In the genomic region with DNA sequence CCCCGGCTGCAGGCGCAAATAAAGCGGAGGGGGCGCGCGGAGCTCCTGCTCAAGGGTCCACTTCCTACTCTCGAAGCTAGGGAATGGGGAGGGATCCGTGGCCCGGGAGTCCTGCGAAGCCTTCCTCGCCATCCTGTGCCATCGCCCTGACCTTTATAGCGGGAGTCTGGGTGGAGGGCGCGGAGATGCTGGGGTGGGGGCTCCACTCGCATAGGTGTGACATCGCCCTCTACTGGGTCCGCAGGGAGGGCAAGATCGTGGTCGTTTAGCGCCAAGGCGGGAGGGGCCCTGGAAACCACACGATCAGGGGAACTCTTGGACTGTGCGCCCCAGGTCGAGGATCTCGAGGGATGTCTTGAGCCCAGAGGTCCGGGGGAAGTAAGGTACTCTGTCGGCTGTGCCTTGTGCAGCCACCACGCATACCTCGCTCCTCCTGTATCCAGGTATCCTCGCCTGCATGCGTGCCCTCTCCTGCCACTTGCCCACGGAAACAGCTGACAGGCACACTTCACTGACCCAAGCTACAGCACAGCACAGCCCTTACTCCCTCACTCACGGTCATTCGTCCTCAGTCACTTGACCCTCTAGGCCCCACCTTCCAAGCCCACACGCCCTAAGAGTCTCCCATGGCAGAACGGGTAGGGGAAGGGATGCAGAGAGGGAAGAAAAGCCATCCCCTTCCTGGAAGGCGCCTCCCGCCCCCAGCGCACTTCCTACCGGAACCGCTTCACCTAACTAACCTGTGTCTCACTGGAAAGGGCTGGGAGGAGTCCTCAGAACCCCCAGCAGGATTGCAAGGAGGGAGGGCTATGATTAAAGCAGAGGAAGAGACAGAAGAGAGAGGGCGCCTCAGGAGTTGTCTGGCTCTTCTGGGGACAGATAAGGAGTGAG, we compare ENCODE assay signal across 8 cellular contexts. TPM values are rescaled to one million over a fixed set of nuclear protein-coding genes. Genes with fewer than 3 reads are reported as not detected.
DNase-seq lines count a peak whose midpoint lies in the region; ATAC-seq, FAIRE-seq and TF ChIP-seq lines count a peak whose summit lies in the region.

No MANE protein-coding gene starts in this region.

- no peak overlapping the region for H3K4me3 ChIP-seq in foreskin fibroblast (ENCODE audit: low read depth in 1 of 2, low read length in 2 of 2)
- peak overlapping the region in 2 of 4 donors; percentile 26 to 41 for H3K4me3 ChIP-seq in pancreas

- TF ChIP-seq CTCF in foreskin fibroblast (IDR thresholded peaks at IDR 0.05; ENCODE audit: low read depth, low read length): peak; percentile 8
- no peak for TF ChIP-seq CTCF in pancreas (IDR thresholded peaks at IDR 0.05)

- intact Hi-C loops in pancreas (cut with DNase I): no loop called here

- ATAC-seq in pancreas (peak; percentile 7 to 21 (median 14)), HG02610 (IDR thresholded peaks at IDR 0.05; ENCODE audit: unreplicated experiment) (no peak)

- WGBS in pancreas, 2 donors: 67 to 74% methylated on average over 39 to 43 of the region's 43 CpGs

- DNase-seq in COLO668 (lab: John Stamatoyannopoulos, UW; ENCODE audit: unreplicated experiment): peak; percentile 8
- DNase-seq in NCI-H69 (lab: John Stamatoyannopoulos, UW): peak; percentile 66
- no peak for DNase-seq in foreskin fibroblast
- peak in 1 of 6 donors; percentile 69 for DNase-seq in pancreas
- no peak for DNase-seq in NCI-H2196 (lab: John Stamatoyannopoulos, UW; ENCODE audit: unreplicated experiment)
- no peak for DNase-seq in stimulated activated CD4-positive, alpha-beta T cell treated with anti-CD3 and anti-CD28 coated beads, Interleukin-2, amount 100 ng/mL, for 48 hours
- no peak for DNase-seq in H4 (ENCODE audit: low spot score)

- H3K27me3 ChIP-seq in pancreas: no peaks in the 10 kb centered on the region

- no peak overlapping the region for H3K27ac ChIP-seq in pancreas

- no peaks in the 10 kb centered on the region for H3K9me3 ChIP-seq in pancreas

- no peak for FAIRE-seq in pancreas (lab: Jason Lieb, UNC)

- peaks cover 0 to 26% (median 0%) of the 10 kb centered on the region in 3 donors for H3K36me3 ChIP-seq in pancreas

- no peaks in the 10 kb centered on the region for H3K4me1 ChIP-seq in pancreas

RNA-seq across cellular contexts. Expression of a gene that starts 22.7 kb away (rescaled TPM):
- total RNA-seq in pancreas: 10 to 100 TPM in 4 of 6 donors, 1 to 10 TPM in 2; 5.8 to 17.3 (median 13.2) TPM
- polyA plus RNA-seq in pancreas: 10 to 100 TPM; 11.7 to 13.3 TPM
- total RNA-seq in H4 (2014; rRNA removed; shearing (Covaris generic)): 1.0 and 2.0 TPM in 2 replicates

Comparison
In these comparisons a context has a peak if more than half of its experiments do, and no peak if none do; other contexts are left out.
1. DNase-seq: peak in COLO668 (single experiment) and NCI-H69 (single experiment); none in foreskin fibroblast (0 of 2), NCI-H2196 (single experiment), stimulated activated CD4-positive, alpha-beta T cell treated with anti-CD3 and anti-CD28 coated beads, Interleukin-2, amount 100 ng/mL, for 48 hours (0 of 2) and H4 (single experiment).